Comparison of ENCODE assay signal across 21 cellular contexts in the genomic region with DNA sequence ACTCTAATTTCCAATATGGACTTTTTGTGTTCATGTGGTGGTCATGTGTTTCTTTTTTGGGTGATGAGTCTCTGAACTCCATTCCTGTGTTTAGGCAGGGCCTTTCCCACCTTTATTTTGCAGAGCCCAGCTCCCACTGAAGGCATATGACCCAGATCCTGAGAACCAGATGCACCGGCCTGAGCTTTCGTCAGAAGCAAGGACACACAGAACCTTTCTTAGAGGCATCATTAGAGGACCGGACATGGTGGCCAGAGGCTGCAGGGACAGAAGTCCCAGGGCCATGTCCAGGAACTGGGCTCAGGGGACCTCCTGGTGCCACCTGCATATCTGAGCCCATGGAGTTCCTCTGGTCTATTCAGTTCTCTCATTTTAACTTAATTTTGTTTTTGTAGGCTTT.
"Had no signal": no experiment of that assay in that cellular context is flagged by ENCODE, and none has a peak within 500 bp of the region (broad histone marks: within the 10 kb centered on the region; RNA-seq: fewer than 3 reads in every experiment).

No MANE protein-coding gene starts in this region.

- H3K4me3 ChIP-seq: K562, SJCRH30 had no signal

- H3K27me3 ChIP-seq: SJCRH30 had no signal

- ATAC-seq: HepG2, K562, SK-N-SH treated with all-trans-retinoic acid at 6 μM for 48 hours had no signal

- H3K36me3 ChIP-seq: SJCRH30 had no signal

- DNase-seq: Kasumi-1, MM.1S, NCI-H1092 treated with DMSO at 0.1 percent for 48 hours, NCI-H1436, NCI-H187, NCI-H2029, NCI-H2081 treated with DMSO at 0.1 percent for 48 hours, NCI-H2171, NCI-H226, NCI-H446, NCI-H510A, NCI-H524 treated with DMSO at 0.1 percent for 48 hours, NCI-H69, NCI-H774, RPMI8226, SHP77 treated with DMSO at 0.1 percent for 48 hours, SJCRH30 had no signal

- H3K27ac ChIP-seq: KMS-11, SJCRH30 had no signal

- H3K9me3 ChIP-seq: SJCRH30 had no signal

- H3K4me1 ChIP-seq: SJCRH30 had no signal
